1 cellular context compared by ENCODE assay signal in genomic region chr2:45273412-45274189, GRCh38.
TF ChIP-seq lines count a peak whose summit lies in the region.

No MANE protein-coding gene starts in this region.

TF ChIP-seq in HepG2, 621 proteins besides CTCF, POLR2A, EP300 and RAD21 (continued from another document and continues in another):
- no peak for TF ChIP-seq ZNF747 (CRISPR knock-in tag; IDR thresholded peaks at IDR 0.05; ENCODE audit: borderline replicate concordance)
- TF ChIP-seq SRSF4 (IDR thresholded peaks at IDR 0.05; ENCODE audit: low read depth, low read length, poor library complexity, severe bottlenecking) = no peak
- TF ChIP-seq XBP1 (CRISPR knock-in tag; IDR thresholded peaks at IDR 0.05) = no peak
- no peak for TF ChIP-seq HNRNPL (IDR thresholded peaks at IDR 0.05; ENCODE audit: low read depth, low read length)
- TF ChIP-seq ZNF235 (CRISPR knock-in tag; IDR thresholded peaks at IDR 0.05; ENCODE audit: borderline replicate concordance) = no peak
- no peak for TF ChIP-seq GPN1 (CRISPR knock-in tag; IDR thresholded peaks at IDR 0.05; ENCODE audit: borderline replicate concordance)
- no peak for TF ChIP-seq ZC3H13 (CRISPR knock-in tag; IDR thresholded peaks at IDR 0.05)
- no peak for TF ChIP-seq ZNF30 (CRISPR knock-in tag; IDR thresholded peaks at IDR 0.05)
- TF ChIP-seq ZNF788 (CRISPR knock-in tag; IDR thresholded peaks at IDR 0.05; ENCODE audit: borderline replicate concordance) = no peak
- TF ChIP-seq ZNF18 (CRISPR knock-in tag; IDR thresholded peaks at IDR 0.05; ENCODE audit: insufficient replicate concordance) = peak; percentile 57
- TF ChIP-seq NR2C2 (CRISPR knock-in tag; IDR thresholded peaks at IDR 0.05; ENCODE audit: borderline replicate concordance) = peak; percentile 65; the same call in 1 of the 2 replicates
- no peak for TF ChIP-seq ZNF354B (CRISPR knock-in tag; IDR thresholded peaks at IDR 0.05)
- peak; percentile 80; the same call in 1 of the 2 replicates for TF ChIP-seq JUN (CRISPR knock-in tag; IDR thresholded peaks at IDR 0.05)
- TF ChIP-seq, protein P1, sequence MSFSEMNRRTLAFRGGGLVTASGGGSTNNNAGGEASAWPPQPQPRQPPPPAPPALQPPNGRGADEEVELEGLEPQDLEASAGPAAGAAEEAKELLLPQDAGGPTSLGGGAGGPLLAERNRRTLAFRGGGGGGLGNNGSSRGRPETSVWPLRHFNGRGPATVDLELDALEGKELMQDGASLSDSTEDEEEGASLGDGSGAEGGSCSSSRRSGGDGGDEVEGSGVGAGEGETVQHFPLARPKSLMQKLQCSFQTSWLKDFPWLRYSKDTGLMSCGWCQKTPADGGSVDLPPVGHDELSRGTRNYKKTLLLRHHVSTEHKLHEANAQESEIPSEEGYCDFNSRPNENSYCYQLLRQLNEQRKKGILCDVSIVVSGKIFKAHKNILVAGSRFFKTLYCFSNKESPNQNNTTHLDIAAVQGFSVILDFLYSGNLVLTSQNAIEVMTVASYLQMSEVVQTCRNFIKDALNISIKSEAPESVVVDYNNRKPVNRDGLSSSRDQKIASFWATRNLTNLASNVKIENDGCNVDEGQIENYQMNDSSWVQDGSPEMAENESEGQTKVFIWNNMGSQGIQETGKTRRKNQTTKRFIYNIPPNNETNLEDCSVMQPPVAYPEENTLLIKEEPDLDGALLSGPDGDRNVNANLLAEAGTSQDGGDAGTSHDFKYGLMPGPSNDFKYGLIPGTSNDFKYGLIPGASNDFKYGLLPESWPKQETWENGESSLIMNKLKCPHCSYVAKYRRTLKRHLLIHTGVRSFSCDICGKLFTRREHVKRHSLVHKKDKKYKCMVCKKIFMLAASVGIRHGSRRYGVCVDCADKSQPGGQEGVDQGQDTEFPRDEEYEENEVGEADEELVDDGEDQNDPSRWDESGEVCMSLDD (CRISPR knock-in tag; IDR thresholded peaks at IDR 0.05; ENCODE audit: borderline replicate concordance) = no peak
- TF ChIP-seq AGO2 (optimal IDR thresholded peaks at IDR 0.05; ENCODE audit: low read depth, low read length) = no peak
- no peak for TF ChIP-seq ADNP (CRISPR knock-in tag; IDR thresholded peaks at IDR 0.05)
- no peak for TF ChIP-seq MTERF4 (CRISPR knock-in tag; IDR thresholded peaks at IDR 0.05)
- TF ChIP-seq NFIC (IDR thresholded peaks at IDR 0.05; ENCODE audit: low read length) = peak; percentile 97
- TF ChIP-seq ZSCAN25 (CRISPR knock-in tag; IDR thresholded peaks at IDR 0.05) = peak; percentile 75
- no peak for TF ChIP-seq ZSCAN30 (CRISPR knock-in tag; IDR thresholded peaks at IDR 0.05)
- peak; percentile 76; the same call in 1 of the 2 replicates for TF ChIP-seq PHF21A (CRISPR knock-in tag; IDR thresholded peaks at IDR 0.05)
- TF ChIP-seq MBNL3 (CRISPR knock-in tag; conservative IDR thresholded peaks at IDR 0.05) = no peak
- no peak for TF ChIP-seq MAZ (IDR thresholded peaks at IDR 0.05; ENCODE audit: borderline replicate concordance, low read depth, low read length)
- 0 out of 2 replicates have a peak, but pooled peaks have one; percentile 31 for TF ChIP-seq MAZ (CRISPR knock-in tag; IDR thresholded peaks at IDR 0.05; ENCODE audit: low read depth)
- TF ChIP-seq ZMAT3 (CRISPR knock-in tag; conservative IDR thresholded peaks at IDR 0.05) = peak; percentile 85; the same call in 1 of the 2 replicates
- TF ChIP-seq POLR2AphosphoS2 (IDR thresholded peaks at IDR 0.05; ENCODE audit: low read depth, low read length) = no peak
- TF ChIP-seq NFKBIZ (CRISPR knock-in tag; IDR thresholded peaks at IDR 0.05) = peak; percentile 98
- TF ChIP-seq, protein P2, sequence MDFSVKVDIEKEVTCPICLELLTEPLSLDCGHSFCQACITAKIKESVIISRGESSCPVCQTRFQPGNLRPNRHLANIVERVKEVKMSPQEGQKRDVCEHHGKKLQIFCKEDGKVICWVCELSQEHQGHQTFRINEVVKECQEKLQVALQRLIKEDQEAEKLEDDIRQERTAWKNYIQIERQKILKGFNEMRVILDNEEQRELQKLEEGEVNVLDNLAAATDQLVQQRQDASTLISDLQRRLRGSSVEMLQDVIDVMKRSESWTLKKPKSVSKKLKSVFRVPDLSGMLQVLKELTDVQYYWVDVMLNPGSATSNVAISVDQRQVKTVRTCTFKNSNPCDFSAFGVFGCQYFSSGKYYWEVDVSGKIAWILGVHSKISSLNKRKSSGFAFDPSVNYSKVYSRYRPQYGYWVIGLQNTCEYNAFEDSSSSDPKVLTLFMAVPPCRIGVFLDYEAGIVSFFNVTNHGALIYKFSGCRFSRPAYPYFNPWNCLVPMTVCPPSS (IDR thresholded peaks at IDR 0.05) = no peak
- TF ChIP-seq SNAPC2 (CRISPR knock-in tag; IDR thresholded peaks at IDR 0.05) = peak; percentile 86
- TF ChIP-seq, protein P3, sequence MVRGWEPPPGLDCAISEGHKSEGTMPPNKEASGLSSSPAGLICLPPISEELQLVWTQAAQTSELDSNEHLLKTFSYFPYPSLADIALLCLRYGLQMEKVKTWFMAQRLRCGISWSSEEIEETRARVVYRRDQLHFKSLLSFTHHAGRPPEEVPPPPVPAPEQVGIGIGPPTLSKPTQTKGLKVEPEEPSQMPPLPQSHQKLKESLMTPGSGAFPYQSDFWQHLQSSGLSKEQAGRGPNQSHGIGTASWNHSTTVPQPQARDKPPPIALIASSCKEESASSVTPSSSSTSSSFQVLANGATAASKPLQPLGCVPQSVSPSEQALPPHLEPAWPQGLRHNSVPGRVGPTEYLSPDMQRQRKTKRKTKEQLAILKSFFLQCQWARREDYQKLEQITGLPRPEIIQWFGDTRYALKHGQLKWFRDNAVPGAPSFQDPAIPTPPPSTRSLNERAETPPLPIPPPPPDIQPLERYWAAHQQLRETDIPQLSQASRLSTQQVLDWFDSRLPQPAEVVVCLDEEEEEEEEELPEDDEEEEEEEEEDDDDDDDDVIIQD (CRISPR knock-in tag; IDR thresholded peaks at IDR 0.05; ENCODE audit: low read depth) = no peak; the same call in 1 of the 2 replicates
- no peak for TF ChIP-seq HNRNPH1 (optimal IDR thresholded peaks at IDR 0.05; ENCODE audit: low read depth, low read length)
- TF ChIP-seq, protein P4, sequence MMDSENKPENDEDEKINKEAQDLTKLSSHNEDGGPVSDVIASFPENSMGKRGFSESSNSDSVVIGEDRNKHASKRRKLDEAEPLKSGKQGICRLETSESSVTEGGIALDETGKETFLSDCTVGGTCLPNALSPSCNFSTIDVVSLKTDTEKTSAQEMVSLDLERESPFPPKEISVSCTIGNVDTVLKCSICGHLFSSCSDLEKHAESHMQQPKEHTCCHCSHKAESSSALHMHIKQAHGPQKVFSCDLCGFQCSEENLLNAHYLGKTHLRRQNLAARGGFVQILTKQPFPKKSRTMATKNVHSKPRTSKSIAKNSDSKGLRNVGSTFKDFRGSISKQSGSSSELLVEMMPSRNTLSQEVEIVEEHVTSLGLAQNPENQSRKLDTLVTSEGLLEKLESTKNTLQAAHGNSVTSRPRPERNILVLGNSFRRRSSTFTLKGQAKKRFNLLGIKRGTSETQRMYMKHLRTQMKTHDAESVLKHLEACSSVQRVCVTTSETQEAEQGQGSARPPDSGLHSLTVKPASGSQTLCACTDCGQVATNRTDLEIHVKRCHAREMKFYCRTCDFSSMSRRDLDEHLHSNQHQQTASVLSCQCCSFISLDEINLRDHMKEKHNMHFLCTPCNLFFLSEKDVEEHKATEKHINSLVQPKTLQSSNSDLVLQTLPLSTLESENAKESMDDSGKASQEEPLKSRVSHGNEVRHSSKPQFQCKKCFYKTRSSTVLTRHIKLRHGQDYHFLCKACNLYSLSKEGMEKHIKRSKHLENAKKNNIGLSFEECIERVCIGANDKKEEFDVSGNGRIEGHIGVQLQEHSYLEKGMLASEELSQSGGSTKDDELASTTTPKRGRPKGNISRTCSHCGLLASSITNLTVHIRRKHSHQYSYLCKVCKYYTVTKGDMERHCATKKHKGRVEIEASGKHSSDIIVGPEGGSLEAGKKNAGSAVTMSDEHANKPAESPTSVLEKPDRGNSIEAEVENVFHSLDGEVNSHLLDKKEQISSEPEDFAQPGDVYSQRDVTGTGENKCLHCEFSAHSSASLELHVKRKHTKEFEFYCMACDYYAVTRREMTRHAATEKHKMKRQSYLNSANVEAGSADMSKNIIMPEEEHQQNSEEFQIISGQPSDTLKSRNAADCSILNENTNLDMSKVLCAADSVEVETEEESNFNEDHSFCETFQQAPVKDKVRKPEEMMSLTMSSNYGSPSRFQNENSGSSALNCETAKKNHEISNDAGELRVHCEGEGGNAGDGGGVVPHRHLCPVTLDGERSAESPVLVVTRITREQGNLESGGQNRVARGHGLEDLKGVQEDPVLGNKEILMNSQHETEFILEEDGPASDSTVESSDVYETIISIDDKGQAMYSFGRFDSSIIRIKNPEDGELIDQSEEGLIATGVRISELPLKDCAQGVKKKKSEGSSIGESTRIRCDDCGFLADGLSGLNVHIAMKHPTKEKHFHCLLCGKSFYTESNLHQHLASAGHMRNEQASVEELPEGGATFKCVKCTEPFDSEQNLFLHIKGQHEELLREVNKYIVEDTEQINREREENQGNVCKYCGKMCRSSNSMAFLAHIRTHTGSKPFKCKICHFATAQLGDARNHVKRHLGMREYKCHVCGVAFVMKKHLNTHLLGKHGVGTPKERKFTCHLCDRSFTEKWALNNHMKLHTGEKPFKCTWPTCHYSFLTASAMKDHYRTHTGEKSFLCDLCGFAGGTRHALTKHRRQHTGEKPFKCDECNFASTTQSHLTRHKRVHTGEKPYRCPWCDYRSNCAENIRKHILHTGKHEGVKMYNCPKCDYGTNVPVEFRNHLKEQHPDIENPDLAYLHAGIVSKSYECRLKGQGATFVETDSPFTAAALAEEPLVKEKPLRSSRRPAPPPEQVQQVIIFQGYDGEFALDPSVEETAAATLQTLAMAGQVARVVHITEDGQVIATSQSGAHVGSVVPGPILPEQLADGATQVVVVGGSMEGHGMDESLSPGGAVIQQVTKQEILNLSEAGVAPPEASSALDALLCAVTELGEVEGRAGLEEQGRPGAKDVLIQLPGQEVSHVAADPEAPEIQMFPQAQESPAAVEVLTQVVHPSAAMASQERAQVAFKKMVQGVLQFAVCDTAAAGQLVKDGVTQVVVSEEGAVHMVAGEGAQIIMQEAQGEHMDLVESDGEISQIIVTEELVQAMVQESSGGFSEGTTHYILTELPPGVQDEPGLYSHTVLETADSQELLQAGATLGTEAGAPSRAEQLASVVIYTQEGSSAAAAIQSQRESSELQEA (CRISPR knock-in tag; IDR thresholded peaks at IDR 0.05; ENCODE audit: not compliant biosample characterization) = no peak
- no peak for TF ChIP-seq ZC3H4 (CRISPR knock-in tag; IDR thresholded peaks at IDR 0.05; ENCODE audit: borderline replicate concordance)
- TF ChIP-seq ZEB1 (IDR thresholded peaks at IDR 0.05; ENCODE audit: insufficient replicate concordance, low read depth) = peak; percentile 45
- TF ChIP-seq GTF2F1 (IDR thresholded peaks at IDR 0.05; ENCODE audit: low read length) = no peak; the same call in 1 of the 2 replicates
- TF ChIP-seq REL (CRISPR knock-in tag; conservative IDR thresholded peaks at IDR 0.05) = no peak
- TF ChIP-seq PHB2 (IDR thresholded peaks at IDR 0.05; ENCODE audit: partially characterized antibody) = no peak
- no peak for TF ChIP-seq AGO1 (IDR thresholded peaks at IDR 0.05; ENCODE audit: low read depth, low read length, poor library complexity, severe bottlenecking)
- TF ChIP-seq ZNF264 (CRISPR knock-in tag; IDR thresholded peaks at IDR 0.05) = peak; percentile 84
- TF ChIP-seq SRSF9 (IDR thresholded peaks at IDR 0.05; ENCODE audit: borderline replicate concordance, insufficient read depth, low read depth, low read length, poor library complexity, severe bottlenecking) = no peak
- TF ChIP-seq ZNF446 (CRISPR knock-in tag; IDR thresholded peaks at IDR 0.05) = no peak
- TF ChIP-seq MIER3 (CRISPR knock-in tag; IDR thresholded peaks at IDR 0.05; ENCODE audit: borderline replicate concordance) = peak; percentile 98; the same call in 1 of the 2 replicates
- TF ChIP-seq ZNF776 (CRISPR knock-in tag; IDR thresholded peaks at IDR 0.05) = no peak
- 0 out of 2 replicates have a peak, but pooled peaks have one; percentile 46 for TF ChIP-seq ZNF780A (CRISPR knock-in tag; IDR thresholded peaks at IDR 0.05)
